2 cellular contexts compared by ENCODE assay signal in the genomic region with DNA sequence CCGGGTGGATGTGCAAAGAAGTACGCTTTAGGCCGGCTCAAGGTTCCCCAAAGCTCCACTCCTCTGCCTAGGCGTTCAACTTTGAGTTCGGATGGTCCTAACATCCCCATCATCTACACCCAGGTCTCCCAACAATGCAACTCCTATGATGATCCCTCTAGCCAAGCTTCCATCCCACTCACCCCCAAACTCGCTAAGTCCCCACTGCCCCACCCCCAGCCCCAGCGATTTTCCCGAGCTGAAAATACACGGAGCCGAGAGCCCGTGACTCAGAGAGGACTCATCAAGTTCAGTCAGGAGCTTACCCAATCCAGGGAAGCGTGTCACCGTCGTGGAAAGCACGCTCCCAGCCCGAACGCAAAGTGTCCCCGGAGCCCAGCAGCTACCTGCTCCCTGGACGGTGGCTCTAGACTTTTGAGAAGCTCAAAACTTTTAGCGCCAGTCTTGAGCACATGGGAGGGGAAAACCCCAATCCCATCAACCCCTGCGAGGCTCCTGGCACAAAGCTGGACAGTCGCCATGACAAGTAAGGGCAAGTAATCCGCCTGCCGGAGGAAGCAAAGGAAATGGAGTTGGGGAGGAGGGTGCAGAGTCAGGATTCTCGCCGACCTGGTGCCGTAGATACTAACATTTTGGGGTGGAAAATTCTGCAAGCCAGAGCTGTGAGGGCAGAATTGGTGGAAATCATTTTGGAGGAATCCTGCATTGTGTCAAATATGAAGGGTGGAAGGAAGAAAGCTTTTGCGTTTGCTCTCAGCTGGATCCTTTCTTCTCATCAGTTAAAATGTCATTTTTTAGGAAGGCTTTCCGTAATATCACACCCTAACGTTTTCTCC.
TF ChIP-seq lines count a peak whose summit lies in the region.

TP53 (minus strand) TSS at position 419 of the 836 bp plus-strand sequence. CDS start 10,896 bp downstream, outside the sequence.

TF ChIP-seq in HEK293, 187 proteins besides CTCF, POLR2A, EP300 and RAD21 (continued from another document and continues in another):
- TF ChIP-seq, protein P1, sequence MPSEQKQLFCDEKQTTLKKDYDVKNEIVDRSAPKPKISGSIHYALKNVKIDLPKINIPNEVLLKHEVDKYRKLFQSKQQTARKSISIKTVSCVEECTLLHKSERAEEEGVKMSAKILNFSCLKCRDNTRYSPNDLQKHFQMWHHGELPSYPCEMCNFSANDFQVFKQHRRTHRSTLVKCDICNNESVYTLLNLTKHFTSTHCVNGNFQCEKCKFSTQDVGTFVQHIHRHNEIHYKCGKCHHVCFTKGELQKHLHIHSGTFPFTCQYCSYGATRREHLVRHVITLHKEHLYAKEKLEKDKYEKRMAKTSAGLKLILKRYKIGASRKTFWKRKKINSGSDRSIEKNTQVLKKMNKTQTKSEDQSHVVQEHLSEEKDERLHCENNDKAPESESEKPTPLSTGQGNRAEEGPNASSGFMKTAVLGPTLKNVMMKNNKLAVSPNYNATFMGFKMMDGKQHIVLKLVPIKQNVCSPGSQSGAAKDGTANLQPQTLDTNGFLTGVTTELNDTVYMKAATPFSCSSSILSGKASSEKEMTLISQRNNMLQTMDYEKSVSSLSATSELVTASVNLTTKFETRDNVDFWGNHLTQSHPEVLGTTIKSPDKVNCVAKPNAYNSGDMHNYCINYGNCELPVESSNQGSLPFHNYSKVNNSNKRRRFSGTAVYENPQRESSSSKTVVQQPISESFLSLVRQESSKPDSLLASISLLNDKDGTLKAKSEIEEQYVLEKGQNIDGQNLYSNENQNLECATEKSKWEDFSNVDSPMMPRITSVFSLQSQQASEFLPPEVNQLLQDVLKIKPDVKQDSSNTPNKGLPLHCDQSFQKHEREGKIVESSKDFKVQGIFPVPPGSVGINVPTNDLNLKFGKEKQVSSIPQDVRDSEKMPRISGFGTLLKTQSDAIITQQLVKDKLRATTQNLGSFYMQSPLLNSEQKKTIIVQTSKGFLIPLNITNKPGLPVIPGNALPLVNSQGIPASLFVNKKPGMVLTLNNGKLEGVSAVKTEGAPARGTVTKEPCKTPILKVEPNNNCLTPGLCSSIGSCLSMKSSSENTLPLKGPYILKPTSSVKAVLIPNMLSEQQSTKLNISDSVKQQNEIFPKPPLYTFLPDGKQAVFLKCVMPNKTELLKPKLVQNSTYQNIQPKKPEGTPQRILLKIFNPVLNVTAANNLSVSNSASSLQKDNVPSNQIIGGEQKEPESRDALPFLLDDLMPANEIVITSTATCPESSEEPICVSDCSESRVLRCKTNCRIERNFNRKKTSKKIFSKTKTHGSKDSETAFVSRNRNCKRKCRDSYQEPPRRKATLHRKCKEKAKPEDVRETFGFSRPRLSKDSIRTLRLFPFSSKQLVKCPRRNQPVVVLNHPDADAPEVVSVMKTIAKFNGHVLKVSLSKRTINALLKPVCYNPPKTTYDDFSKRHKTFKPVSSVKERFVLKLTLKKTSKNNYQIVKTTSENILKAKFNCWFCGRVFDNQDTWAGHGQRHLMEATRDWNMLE (tag by site-specific recombination; conservative IDR thresholded peaks at IDR 0.05; ENCODE audit: low read depth), result no peak
- no peak for TF ChIP-seq ZBTB48 (tag by site-specific recombination; IDR thresholded peaks at IDR 0.05)
- TF ChIP-seq ZFP41 (tag by site-specific recombination; IDR thresholded peaks at IDR 0.05; ENCODE audit: borderline replicate concordance), result no peak
- TF ChIP-seq HIC1 (tag by site-specific recombination; IDR thresholded peaks at IDR 0.05), result no peak
- no peak for TF ChIP-seq ZNF488 (tag by site-specific recombination; IDR thresholded peaks at IDR 0.05)
- TF ChIP-seq ZNF2 (tag by site-specific recombination; IDR thresholded peaks at IDR 0.05), result 0 out of 2 replicates have a peak, but pooled peaks have one; percentile 22
- no peak for TF ChIP-seq ZFP69B (tag by site-specific recombination; IDR thresholded peaks at IDR 0.05)
- TF ChIP-seq ZNF624 (tag by site-specific recombination; IDR thresholded peaks at IDR 0.05), result no peak
- TF ChIP-seq ZNF600 (tag by site-specific recombination; IDR thresholded peaks at IDR 0.05), result peak; percentile 76
- TF ChIP-seq ZNF660 (tag by site-specific recombination; IDR thresholded peaks at IDR 0.05), result peak; percentile 90
- no peak for TF ChIP-seq ZNF132 (tag by site-specific recombination; IDR thresholded peaks at IDR 0.05; ENCODE audit: borderline replicate concordance)
- no peak for TF ChIP-seq ZNF530 (tag by site-specific recombination; IDR thresholded peaks at IDR 0.05; ENCODE audit: low read depth)
- TF ChIP-seq ZNF654 (tag by site-specific recombination; IDR thresholded peaks at IDR 0.05; ENCODE audit: low read depth), result no peak; the same call in 1 of the 2 replicates
- no peak for TF ChIP-seq ZNF423 (tag by site-specific recombination; IDR thresholded peaks at IDR 0.05)
- peak; percentile 55; the same call in 1 of the 2 replicates for TF ChIP-seq ZBTB20 (tag by site-specific recombination; IDR thresholded peaks at IDR 0.05)
- TF ChIP-seq GLIS1 (tag by site-specific recombination; IDR thresholded peaks at IDR 0.05), result no peak
- no peak for TF ChIP-seq ZNF521 (tag by site-specific recombination; IDR thresholded peaks at IDR 0.05)

TF ChIP-seq in GM12878, 131 proteins besides CTCF, POLR2A, EP300 and RAD21 (continued from another document and continues in another):
- TF ChIP-seq ZNF592 (IDR thresholded peaks at IDR 0.05) (no peak), IKZF2 (IDR thresholded peaks at IDR 0.05) (peak in 1 of 2 experiments; percentile 11; a peak in 1 of 4 replicates), TCF3 (IDR thresholded peaks at IDR 0.05; ENCODE audit: borderline replicate concordance, insufficient read depth, low read depth, low read length) (peak; percentile 86; the same call in 1 of the 2 replicates), SUZ12 (IDR thresholded peaks at IDR 0.05; ENCODE audit: unreplicated experiment) (no peak), NFXL1 (IDR thresholded peaks at IDR 0.05; ENCODE audit: borderline replicate concordance) (no peak), SIN3A (IDR thresholded peaks at IDR 0.05; ENCODE audit: low read depth, low read length) (peak; percentile 95), ZBTB4 (CRISPR knock-in tag; IDR thresholded peaks at IDR 0.05) (no peak), ESRRA (IDR thresholded peaks at IDR 0.05; ENCODE audit: low read length) (no peak), TAF1 (IDR thresholded peaks at IDR 0.05; ENCODE audit: borderline replicate concordance, low read depth, low read length) (peak; percentile 97), FOXK2 (IDR thresholded peaks at IDR 0.05) (no peak), YBX1 (IDR thresholded peaks at IDR 0.05) (no peak), ZNF274 (IDR thresholded peaks at IDR 0.05; ENCODE audit: insufficient read depth, insufficient read length) (no peak), KDM1A (IDR thresholded peaks at IDR 0.05; ENCODE audit: borderline replicate concordance) (no peak), STAT3 (IDR thresholded peaks at IDR 0.05; ENCODE audit: low read depth, low read length) (no peak), NR2C2 (IDR thresholded peaks at IDR 0.05; ENCODE audit: borderline replicate concordance, control insufficient read depth, insufficient read length, low read depth) (no peak), IRF4 (IDR thresholded peaks at IDR 0.05; ENCODE audit: low read depth, low read length) (no peak), ZNF384 (IDR thresholded peaks at IDR 0.05; ENCODE audit: borderline replicate concordance, low read depth, low read length) (no peak), TARDBP (IDR thresholded peaks at IDR 0.05; ENCODE audit: borderline replicate concordance) (peak; percentile 80; the same call in 1 of the 2 replicates), MTA3 (IDR thresholded peaks at IDR 0.05; ENCODE audit: borderline replicate concordance, low read length) (no peak), EGR1 (IDR thresholded peaks at IDR 0.05; ENCODE audit: borderline replicate concordance in 1 of 2, low read depth in 2 of 2, low read length in 2 of 2) (0 out of 3 replicates have a peak, but pooled peaks of 1 of the 2 experiments have one; percentile 5), CHD1 (IDR thresholded peaks at IDR 0.05; ENCODE audit: low read depth, low read length) (no peak; the same call in 1 of the 2 replicates), RELA (IDR thresholded peaks at IDR 0.05; ENCODE audit: borderline replicate concordance, partially characterized antibody) (peak; percentile 98), NR2C1 (IDR thresholded peaks at IDR 0.05) (peak; percentile 72), PML (IDR thresholded peaks at IDR 0.05; ENCODE audit: low read length) (peak; percentile 83), TCF12 (IDR thresholded peaks at IDR 0.05; ENCODE audit: low read depth, low read length) (peak; percentile 70), SREBF2 (IDR thresholded peaks at IDR 0.05; ENCODE audit: low read length) (no peak), RCOR1 (conservative IDR thresholded peaks at IDR 0.05; ENCODE audit: low read depth, low read length) (0 out of 2 replicates have a peak, but pooled peaks have one; percentile 37), STAT1 (conservative IDR thresholded peaks at IDR 0.05) (peak; percentile 78; the same call in 1 of the 2 replicates), SMAD5 (IDR thresholded peaks at IDR 0.05; ENCODE audit: low read depth) (peak; percentile 82; the same call in 1 of the 2 replicates), NR2F1 (conservative IDR thresholded peaks at IDR 0.05) (no peak), ZNF622 (IDR thresholded peaks at IDR 0.05) (no peak), RELB (IDR thresholded peaks at IDR 0.05; ENCODE audit: low read depth) (peak; percentile 81), TCF7 (IDR thresholded peaks at IDR 0.05; ENCODE audit: borderline replicate concordance) (no peak), CEBPB (IDR thresholded peaks at IDR 0.05; ENCODE audit: borderline replicate concordance in 1 of 2, low read depth in 2 of 2, low read length in 2 of 2) (no peak), ATF7 (IDR thresholded peaks at IDR 0.05; ENCODE audit: low read depth) (0 out of 2 replicates have a peak, but pooled peaks have one; percentile 18)
- TF ChIP-seq, protein P2, sequence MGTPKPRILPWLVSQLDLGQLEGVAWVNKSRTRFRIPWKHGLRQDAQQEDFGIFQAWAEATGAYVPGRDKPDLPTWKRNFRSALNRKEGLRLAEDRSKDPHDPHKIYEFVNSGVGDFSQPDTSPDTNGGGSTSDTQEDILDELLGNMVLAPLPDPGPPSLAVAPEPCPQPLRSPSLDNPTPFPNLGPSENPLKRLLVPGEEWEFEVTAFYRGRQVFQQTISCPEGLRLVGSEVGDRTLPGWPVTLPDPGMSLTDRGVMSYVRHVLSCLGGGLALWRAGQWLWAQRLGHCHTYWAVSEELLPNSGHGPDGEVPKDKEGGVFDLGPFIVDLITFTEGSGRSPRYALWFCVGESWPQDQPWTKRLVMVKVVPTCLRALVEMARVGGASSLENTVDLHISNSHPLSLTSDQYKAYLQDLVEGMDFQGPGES (IDR thresholded peaks at IDR 0.05), result 0 out of 2 replicates have a peak, but pooled peaks have one; percentile 27
